Comparison of ENCODE assay signal across 1 cellular context in the genomic region with DNA sequence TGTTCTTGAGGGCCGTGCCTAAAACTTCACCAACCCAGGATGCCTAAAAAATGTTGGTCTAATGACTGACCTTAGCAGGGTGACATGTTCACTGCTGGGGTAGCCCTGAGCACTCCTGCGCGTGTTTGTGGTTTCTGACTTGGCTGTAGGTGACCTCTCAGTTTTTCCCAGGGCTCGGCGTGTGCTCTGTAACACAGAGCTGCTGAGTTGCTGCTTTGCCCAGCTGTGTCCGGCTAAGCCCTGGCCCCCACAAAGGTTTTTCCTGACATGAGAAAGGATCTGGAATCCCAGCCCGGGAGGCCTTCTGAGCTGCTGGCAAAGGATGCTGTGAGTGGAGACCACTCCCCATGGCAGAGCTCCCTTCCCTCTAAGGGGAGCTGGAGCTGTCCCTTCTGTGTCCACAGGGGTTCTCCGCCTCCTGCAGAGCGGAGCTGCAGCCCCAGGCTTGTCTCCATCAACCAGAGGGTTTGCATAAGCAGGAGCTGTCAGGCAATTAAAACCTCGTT.
A peak's percentile ranks its signal among the peaks of the same experiment; 100 is the strongest.
TF ChIP-seq lines count a peak whose summit lies in the region.

No MANE protein-coding gene starts in this region.

TF ChIP-seq in HEK293, 187 proteins besides CTCF, POLR2A, EP300 and RAD21 (continued from another document):
- no peak for TF ChIP-seq ZNF514 (tag by site-specific recombination; IDR thresholded peaks at IDR 0.05)
- TF ChIP-seq ZNF366 (tag by site-specific recombination; conservative IDR thresholded peaks at IDR 0.05): no peak
- no peak for TF ChIP-seq ZNF558 (tag by site-specific recombination; IDR thresholded peaks at IDR 0.05)
- TF ChIP-seq, protein P1, sequence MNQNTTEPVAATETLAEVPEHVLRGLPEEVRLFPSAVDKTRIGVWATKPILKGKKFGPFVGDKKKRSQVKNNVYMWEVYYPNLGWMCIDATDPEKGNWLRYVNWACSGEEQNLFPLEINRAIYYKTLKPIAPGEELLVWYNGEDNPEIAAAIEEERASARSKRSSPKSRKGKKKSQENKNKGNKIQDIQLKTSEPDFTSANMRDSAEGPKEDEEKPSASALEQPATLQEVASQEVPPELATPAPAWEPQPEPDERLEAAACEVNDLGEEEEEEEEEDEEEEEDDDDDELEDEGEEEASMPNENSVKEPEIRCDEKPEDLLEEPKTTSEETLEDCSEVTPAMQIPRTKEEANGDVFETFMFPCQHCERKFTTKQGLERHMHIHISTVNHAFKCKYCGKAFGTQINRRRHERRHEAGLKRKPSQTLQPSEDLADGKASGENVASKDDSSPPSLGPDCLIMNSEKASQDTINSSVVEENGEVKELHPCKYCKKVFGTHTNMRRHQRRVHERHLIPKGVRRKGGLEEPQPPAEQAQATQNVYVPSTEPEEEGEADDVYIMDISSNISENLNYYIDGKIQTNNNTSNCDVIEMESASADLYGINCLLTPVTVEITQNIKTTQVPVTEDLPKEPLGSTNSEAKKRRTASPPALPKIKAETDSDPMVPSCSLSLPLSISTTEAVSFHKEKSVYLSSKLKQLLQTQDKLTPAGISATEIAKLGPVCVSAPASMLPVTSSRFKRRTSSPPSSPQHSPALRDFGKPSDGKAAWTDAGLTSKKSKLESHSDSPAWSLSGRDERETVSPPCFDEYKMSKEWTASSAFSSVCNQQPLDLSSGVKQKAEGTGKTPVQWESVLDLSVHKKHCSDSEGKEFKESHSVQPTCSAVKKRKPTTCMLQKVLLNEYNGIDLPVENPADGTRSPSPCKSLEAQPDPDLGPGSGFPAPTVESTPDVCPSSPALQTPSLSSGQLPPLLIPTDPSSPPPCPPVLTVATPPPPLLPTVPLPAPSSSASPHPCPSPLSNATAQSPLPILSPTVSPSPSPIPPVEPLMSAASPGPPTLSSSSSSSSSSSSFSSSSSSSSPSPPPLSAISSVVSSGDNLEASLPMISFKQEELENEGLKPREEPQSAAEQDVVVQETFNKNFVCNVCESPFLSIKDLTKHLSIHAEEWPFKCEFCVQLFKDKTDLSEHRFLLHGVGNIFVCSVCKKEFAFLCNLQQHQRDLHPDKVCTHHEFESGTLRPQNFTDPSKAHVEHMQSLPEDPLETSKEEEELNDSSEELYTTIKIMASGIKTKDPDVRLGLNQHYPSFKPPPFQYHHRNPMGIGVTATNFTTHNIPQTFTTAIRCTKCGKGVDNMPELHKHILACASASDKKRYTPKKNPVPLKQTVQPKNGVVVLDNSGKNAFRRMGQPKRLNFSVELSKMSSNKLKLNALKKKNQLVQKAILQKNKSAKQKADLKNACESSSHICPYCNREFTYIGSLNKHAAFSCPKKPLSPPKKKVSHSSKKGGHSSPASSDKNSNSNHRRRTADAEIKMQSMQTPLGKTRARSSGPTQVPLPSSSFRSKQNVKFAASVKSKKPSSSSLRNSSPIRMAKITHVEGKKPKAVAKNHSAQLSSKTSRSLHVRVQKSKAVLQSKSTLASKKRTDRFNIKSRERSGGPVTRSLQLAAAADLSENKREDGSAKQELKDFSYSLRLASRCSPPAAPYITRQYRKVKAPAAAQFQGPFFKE (tag by site-specific recombination; IDR thresholded peaks at IDR 0.05; ENCODE audit: borderline replicate concordance): no peak
- no peak for TF ChIP-seq MYNN (tag by site-specific recombination; IDR thresholded peaks at IDR 0.05; ENCODE audit: borderline replicate concordance)
- TF ChIP-seq IKZF3 (tag by site-specific recombination; IDR thresholded peaks at IDR 0.05): 0 out of 2 replicates have a peak, but pooled peaks have one; percentile 21
- TF ChIP-seq ZNF768 (tag by site-specific recombination; IDR thresholded peaks at IDR 0.05): no peak
- no peak for TF ChIP-seq WT1 (tag by site-specific recombination; IDR thresholded peaks at IDR 0.05)
- TF ChIP-seq ZNF843 (tag by site-specific recombination; IDR thresholded peaks at IDR 0.05): no peak
- peak; percentile 69 for TF ChIP-seq ZIC2 (tag by site-specific recombination; IDR thresholded peaks at IDR 0.05)
- TF ChIP-seq ZNF555 (tag by site-specific recombination; conservative IDR thresholded peaks at IDR 0.05): no peak
- TF ChIP-seq GLIS2 (tag by site-specific recombination; IDR thresholded peaks at IDR 0.05): peak; percentile 43; the same call in 1 of the 2 replicates
